8 cellular contexts compared by ENCODE assay signal in the genomic region with DNA sequence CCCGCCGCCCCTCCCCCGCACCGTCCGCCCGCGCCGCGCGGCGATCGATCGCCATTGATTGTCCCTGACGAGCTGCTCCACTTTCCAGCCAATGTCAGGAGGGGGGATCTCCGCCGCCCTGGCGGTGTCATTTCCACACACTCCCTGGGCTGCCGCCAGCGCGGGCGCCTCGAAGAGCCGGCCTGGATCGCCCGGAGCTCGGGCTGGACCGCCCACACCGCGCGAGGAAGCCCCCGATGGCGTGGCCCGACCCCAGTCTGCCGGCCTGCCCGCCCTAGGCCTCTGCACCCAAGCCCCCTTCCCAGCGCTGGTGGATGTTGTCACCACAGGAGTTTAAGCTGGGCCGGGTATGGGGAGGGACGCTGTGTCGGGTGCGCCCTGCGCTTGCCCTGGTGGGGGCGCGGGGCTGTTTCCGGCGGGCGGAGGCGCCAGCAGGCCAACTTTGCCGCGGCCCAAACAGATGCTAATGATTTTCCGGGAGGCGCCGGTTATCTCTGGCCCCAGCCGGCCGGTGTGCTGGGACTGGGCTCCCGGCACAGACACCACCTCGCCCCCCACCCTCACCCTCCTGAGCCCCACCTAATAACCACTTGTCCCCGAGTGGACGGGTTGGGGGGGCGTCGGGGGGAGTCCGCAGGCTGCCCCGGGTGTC. TPM values are rescaled to one million over a fixed set of nuclear protein-coding genes. Genes with fewer than 3 reads are reported as not detected.
A peak's percentile ranks its signal among the peaks of the same experiment; 100 is the strongest.
DNase-seq lines count a peak whose midpoint lies in the region; ATAC-seq, FAIRE-seq and TF ChIP-seq lines count a peak whose summit lies in the region.

No MANE protein-coding gene starts in this region.

- POLR2A ChIA-PET in AG04449 (lab: Yijun Ruan, JAX): interaction anchor here (0.6 to 3.9 kb wide), 7 partner anchors 9 to 128 kb away, joined by 3 to 55 read pairs (median 4); a partner anchor contains a TSS
- POLR2A ChIA-PET in activated naive CD8-positive, alpha-beta T cell treated with anti-CD3 and anti-CD28 coated beads, Interleukin-2, amount 10 ng/mL, durations not matched to agents 7 days and 5 days (lab: Charles Lee): interaction anchor here (0.5 to 3.1 kb wide), 4 partner anchors 10 to 73 kb away, joined by 3 to 14 read pairs (median 6); a partner anchor contains a TSS

- peak; percentile 24 for FAIRE-seq in GM12892 (lab: Jason Lieb, UNC)

- no peak for DNase-seq in AG04449 (ENCODE audit: low read depth, low spot score)
- peak; percentile 85 for DNase-seq in GM12892 (ENCODE audit: insufficient read length)
- DNase-seq in HK-2 (ENCODE audit: unreplicated experiment): peak; percentile 72
- no peak for DNase-seq in NT2/D1 (ENCODE audit: low read depth, low spot score)
- peak; percentile 56 for DNase-seq in activated naive CD8-positive, alpha-beta T cell treated with anti-CD3 and anti-CD28 coated beads, Interleukin-2, amount 10 ng/mL, durations not matched to agents 7 days and 5 days
- peak; percentile 81 for DNase-seq in globus pallidus (ENCODE audit: low spot score)
- DNase-seq in neural crest cell (ENCODE audit: low read depth, low spot score): peak; percentile 75
- no peak for DNase-seq in NCI-H1048 (lab: John Stamatoyannopoulos, UW)

- CTCF ChIA-PET in AG04449 (lab: Yijun Ruan, JAX): interaction anchor here (0.6 to 15.0 kb wide), 16 partner anchors 11 to 153 kb away, joined by 3 to 795 read pairs (median 4); a partner anchor contains a TSS

- no peak overlapping the region for H3K27ac Mint-ChIP-seq in activated naive CD8-positive, alpha-beta T cell treated with anti-CD3 and anti-CD28 coated beads, Interleukin-2, amount 10 ng/mL, durations not matched to agents 7 days and 5 days
- H3K27ac Mint-ChIP-seq in neural crest cell (ENCODE audit: unreplicated experiment): no peak overlapping the region

- TF ChIP-seq POLR2A in GM12892 (IDR thresholded peaks at IDR 0.05; ENCODE audit: low read depth, low read length): no peak; the same call in 1 of the 2 replicates

- H3K9me3 Mint-ChIP-seq in activated naive CD8-positive, alpha-beta T cell treated with anti-CD3 and anti-CD28 coated beads, Interleukin-2, amount 10 ng/mL, durations not matched to agents 7 days and 5 days: no peaks in the 10 kb centered on the region
- H3K9me3 Mint-ChIP-seq in neural crest cell: no peaks in the 10 kb centered on the region

- no peaks in the 10 kb centered on the region for H3K27me3 ChIP-seq in NT2/D1 (ENCODE audit: insufficient read depth, insufficient read length)

- H3K4me3 ChIP-seq in AG04449 (ENCODE audit: low read depth, low read length) (peak overlapping the region; percentile 53), NT2/D1 (ENCODE audit: insufficient read length, low read depth) (peak overlapping the region; percentile 21)

- peak overlapping the region; percentile 72 for H3K9ac ChIP-seq in NT2/D1 (ENCODE audit: insufficient read length, low read depth)

- ATAC-seq in activated naive CD8-positive, alpha-beta T cell treated with anti-CD3 and anti-CD28 coated beads, Interleukin-2, amount 10 ng/mL, durations not matched to agents 7 days and 5 days (ENCODE audit: low read depth): peak; percentile 8

- peaks cover 7% of the 10 kb centered on the region for H3K36me3 Mint-ChIP-seq in activated naive CD8-positive, alpha-beta T cell treated with anti-CD3 and anti-CD28 coated beads, Interleukin-2, amount 10 ng/mL, durations not matched to agents 7 days and 5 days
- no peaks in the 10 kb centered on the region for H3K36me3 Mint-ChIP-seq in neural crest cell (ENCODE audit: low read depth)

- peaks cover 1% of the 10 kb centered on the region for H3K36me3 ChIP-seq in NT2/D1 (ENCODE audit: insufficient read depth, insufficient read length, low read length)

- H3K9me3 ChIP-seq in NT2/D1 (ENCODE audit: insufficient read depth, low read length): no peaks in the 10 kb centered on the region

- TF ChIP-seq CTCF in AG04449 (IDR thresholded peaks at IDR 0.05; ENCODE audit: insufficient read depth, low read length, missing control alignments): peak; percentile 16
- peak; percentile 37 for TF ChIP-seq CTCF in neural crest cell (conservative IDR thresholded peaks at IDR 0.05)

- no peaks in the 10 kb centered on the region for H3K27me3 Mint-ChIP-seq in activated naive CD8-positive, alpha-beta T cell treated with anti-CD3 and anti-CD28 coated beads, Interleukin-2, amount 10 ng/mL, durations not matched to agents 7 days and 5 days
- H3K27me3 Mint-ChIP-seq in neural crest cell (ENCODE audit: low read depth): peaks cover 18% of the 10 kb centered on the region

- peaks cover 36% of the 10 kb centered on the region for H3K4me1 Mint-ChIP-seq in activated naive CD8-positive, alpha-beta T cell treated with anti-CD3 and anti-CD28 coated beads, Interleukin-2, amount 10 ng/mL, durations not matched to agents 7 days and 5 days
- H3K4me1 Mint-ChIP-seq in neural crest cell: peaks cover 55% of the 10 kb centered on the region

- peaks cover 26% of the 10 kb centered on the region for H3K4me1 ChIP-seq in NT2/D1 (ENCODE audit: insufficient read depth, insufficient read length)

- H3K4me3 Mint-ChIP-seq in activated naive CD8-positive, alpha-beta T cell treated with anti-CD3 and anti-CD28 coated beads, Interleukin-2, amount 10 ng/mL, durations not matched to agents 7 days and 5 days: peak overlapping the region; percentile 45
- peak overlapping the region; percentile 60 for H3K4me3 Mint-ChIP-seq in neural crest cell

RNA-seq across cellular contexts. Expression of a gene that starts 10.6 kb away (rescaled TPM):
- polyA plus RNA-seq in GM12892 (2012; ENCODE audit: missing spikeins): 22.4 TPM
- 1 to 10 TPM; 3.5 to 4.6 TPM for total RNA-seq in activated naive CD8-positive, alpha-beta T cell treated with anti-CD3 and anti-CD28 coated beads, Interleukin-2, amount 10 ng/mL, durations not matched to agents 7 days and 5 days
- total RNA-seq in neural crest cell: 29.2 and 30.4 TPM in 2 replicates

Comparison
In these comparisons a context has a peak if more than half of its experiments do, and no peak if none do; other contexts are left out.
1. DNase-seq: peak in GM12892 (single experiment), HK-2 (single experiment), activated naive CD8-positive, alpha-beta T cell treated with anti-CD3 and anti-CD28 coated beads, Interleukin-2, amount 10 ng/mL, durations not matched to agents 7 days and 5 days (single experiment), globus pallidus (single experiment) and neural crest cell (single experiment); none in AG04449 (single experiment), NT2/D1 (single experiment) and NCI-H1048 (single experiment).